8 cellular contexts compared by ENCODE assay signal in genomic region chr13:113208424-113209335, GRCh38. TPM values are rescaled to one million over a fixed set of nuclear protein-coding genes. Genes with fewer than 3 reads are reported as not detected.
A peak's percentile ranks its signal among the peaks of the same experiment; 100 is the strongest.
DNase-seq lines count a peak whose midpoint lies in the region; ATAC-seq and TF ChIP-seq lines count a peak whose summit lies in the region.

PCID2 (minus strand) TSS chr13:113208669; CDS start chr13:113208634, 35 bp downstream.

- H3K4me1 Mint-ChIP-seq in GM23338 (peaks cover 40% of the 10 kb centered on the region), nephron progenitor cell (peaks cover 56% of the 10 kb centered on the region)
- H3K4me1 Mint-ChIP-seq in stimulated activated naive CD8-positive, alpha-beta T cell treated with anti-CD3 and anti-CD28 coated beads, Interleukin-15, amount 100 ng/mL, for 72 hours = peaks cover 62% of the 10 kb centered on the region

- TF ChIP-seq CTCF in GM23338 (conservative IDR thresholded peaks at IDR 0.05; ENCODE audit: low read depth in 2 of 2) (no peak), LNCaP clone FGC (IDR thresholded peaks at IDR 0.05; ENCODE audit: control insufficient read depth, extremely low read depth, insufficient read depth) (no peak), fibroblast of the aortic adventitia (IDR thresholded peaks at IDR 0.05; ENCODE audit: insufficient read depth, low read length) (no peak), nephron progenitor cell (IDR thresholded peaks at IDR 0.05) (no peak)

- H3K27ac ChIP-seq in GM23338 (ENCODE audit: low read depth) = peak within 1 kb of the TSS; percentile 97

- peak within 1 kb of the TSS; percentile 86 for H3K4me2 ChIP-seq in GM23338

- peak; percentile 79 for ATAC-seq in GM23338
- peak; percentile 86 for ATAC-seq in stimulated activated naive CD8-positive, alpha-beta T cell treated with anti-CD3 and anti-CD28 coated beads, Interleukin-15, amount 100 ng/mL, for 72 hours

- no peaks in the 10 kb centered on the region for H3K27me3 ChIP-seq in GM23338 (ENCODE audit: insufficient read depth)

- peaks cover 85% of the 10 kb centered on the region for H3K79me2 ChIP-seq in GM23338 (replicated peaks; ENCODE audit: insufficient read depth)

- H3K9me2 ChIP-seq in GM23338 (ENCODE audit: insufficient read depth) = no peaks in the 10 kb centered on the region

- H3K27me3 Mint-ChIP-seq in GM23338 (ENCODE audit: insufficient read depth, low read depth, poor library complexity) (peaks cover 5% of the 10 kb centered on the region), nephron progenitor cell (ENCODE audit: low read depth, poor library complexity) (no peaks in the 10 kb centered on the region)
- no peaks in the 10 kb centered on the region for H3K27me3 Mint-ChIP-seq in stimulated activated naive CD8-positive, alpha-beta T cell treated with anti-CD3 and anti-CD28 coated beads, Interleukin-15, amount 100 ng/mL, for 72 hours

- no peaks in the 10 kb centered on the region for H3K36me3 ChIP-seq in GM23338 (ENCODE audit: insufficient read depth)

- H3K4me1 ChIP-seq in GM23338 (ENCODE audit: insufficient read depth) = peaks cover 34% of the 10 kb centered on the region

- H3K4me3 Mint-ChIP-seq in GM23338 (peak within 1 kb of the TSS; percentile 85), nephron progenitor cell (peak within 1 kb of the TSS; percentile 90)
- H3K4me3 Mint-ChIP-seq in stimulated activated naive CD8-positive, alpha-beta T cell treated with anti-CD3 and anti-CD28 coated beads, Interleukin-15, amount 100 ng/mL, for 72 hours = peak within 1 kb of the TSS; percentile 73 to 91

- H3K27ac Mint-ChIP-seq in GM23338 (peak within 1 kb of the TSS; percentile 77), nephron progenitor cell (peak within 1 kb of the TSS; percentile 45)
- peak within 1 kb of the TSS; percentile 89 to 90 for H3K27ac Mint-ChIP-seq in stimulated activated naive CD8-positive, alpha-beta T cell treated with anti-CD3 and anti-CD28 coated beads, Interleukin-15, amount 100 ng/mL, for 72 hours

- H3K36me3 Mint-ChIP-seq in GM23338 (ENCODE audit: low read depth) (peaks cover 49% of the 10 kb centered on the region), nephron progenitor cell (ENCODE audit: low read depth) (peaks cover 35% of the 10 kb centered on the region)

- H3K9me3 Mint-ChIP-seq in GM23338 = no peaks in the 10 kb centered on the region
- no peaks in the 10 kb centered on the region for H3K9me3 Mint-ChIP-seq in nephron progenitor cell
- no peaks in the 10 kb centered on the region for H3K9me3 Mint-ChIP-seq in stimulated activated naive CD8-positive, alpha-beta T cell treated with anti-CD3 and anti-CD28 coated beads, Interleukin-15, amount 100 ng/mL, for 72 hours

- H4K20me1 ChIP-seq in GM23338 (replicated peaks; ENCODE audit: insufficient read depth) = peaks cover 45% of the 10 kb centered on the region

- H3K4me3 ChIP-seq in GM23338 (peak within 1 kb of the TSS; percentile 62), LNCaP clone FGC (ENCODE audit: low read depth, low read length) (peak within 1 kb of the TSS; percentile 65), fibroblast of the aortic adventitia (ENCODE audit: low read depth, low read length) (peak within 1 kb of the TSS; percentile 79)

- DNase-seq in EH (ENCODE audit: low read depth) (peak; percentile 84), GM23338 (ENCODE audit: low spot score) (peak; percentile 96), LNCaP clone FGC (ENCODE audit: low read depth) (peak; percentile 62), SHP77 (lab: John Stamatoyannopoulos, UW) (peak; percentile 94 to 98), fibroblast of the aortic adventitia (ENCODE audit: low read depth) (peak; percentile 83), nephron progenitor cell (peak; percentile 88)
- peak; percentile 89 for DNase-seq in activated effector memory CD4-positive, alpha-beta T cell treated with Interleukin-2 at 50 U/mL for 16 hours
- DNase-seq in stimulated activated naive CD8-positive, alpha-beta T cell treated with anti-CD3 and anti-CD28 coated beads, Interleukin-15, amount 100 ng/mL, for 72 hours = peak; percentile 94 to 95

- H2AFZ ChIP-seq in GM23338 = peak within 1 kb of the TSS; percentile 63; the same call in 1 of the 2 replicates

- H3F3A ChIP-seq in GM23338 (replicated peaks; ENCODE audit: low read depth) = 0 out of 2 replicates have a peak, but pooled peaks cover 10% of the 10 kb centered on the region

TF ChIP-seq in GM23338, 12 proteins besides CTCF, POLR2A, EP300 and RAD21:
- TF ChIP-seq EZH2phosphoT487 (IDR thresholded peaks at IDR 0.05; ENCODE audit: unreplicated experiment) = no peak
- peak; percentile 75 for TF ChIP-seq ETS1 (IDR thresholded peaks at IDR 0.05)
- TF ChIP-seq POLR2AphosphoS5 (IDR thresholded peaks at IDR 0.05; ENCODE audit: low read depth) = peak; percentile 81
- no peak for TF ChIP-seq EZH2 (IDR thresholded peaks at IDR 0.05; ENCODE audit: low read depth, unreplicated experiment)
- peak; percentile 97 for TF ChIP-seq CREB1 (CRISPR knock-in tag; IDR thresholded peaks at IDR 0.05; ENCODE audit: low read depth)
- TF ChIP-seq ZNF114 (CRISPR knock-in tag; IDR thresholded peaks at IDR 0.05) = peak; percentile 94; the same call in 1 of the 2 replicates
- TF ChIP-seq ZNF331 (CRISPR knock-in tag; IDR thresholded peaks at IDR 0.05; ENCODE audit: low read depth) = no peak
- TF ChIP-seq STAT1 (IDR thresholded peaks at IDR 0.05; ENCODE audit: unreplicated experiment) = no peak
- no peak for TF ChIP-seq REST (IDR thresholded peaks at IDR 0.05; ENCODE audit: unreplicated experiment)
- TF ChIP-seq NANOG (IDR thresholded peaks at IDR 0.05; ENCODE audit: borderline replicate concordance) = no peak

RNA-seq across cellular contexts. Expression of gene PCID2, which starts in this region (rescaled TPM):
- 107 and 110 TPM in 2 replicates for total RNA-seq in GM23338 (2014; rRNA removed; shearing (Covaris generic))
- 77.2 and 79.6 TPM in 2 replicates for polyA plus RNA-seq in GM23338 (2016; fragmentation: Nextera tagmentation; extraction: Ambion mirVana)
- total RNA-seq in fibroblast of the aortic adventitia (ENCODE audit: low replicate concordance) = 55.0 and 77.4 TPM in 2 replicates

Comparison
In these comparisons a context has a peak if more than half of its experiments do, and no peak if none do; other contexts are left out.
1. Peak in every context shown above with its lines: DNase-seq, ATAC-seq, H3K4me3 ChIP-seq and H3K27ac ChIP-seq.